ENCODE assay signal across 8 cellular contexts in the genomic region with DNA sequence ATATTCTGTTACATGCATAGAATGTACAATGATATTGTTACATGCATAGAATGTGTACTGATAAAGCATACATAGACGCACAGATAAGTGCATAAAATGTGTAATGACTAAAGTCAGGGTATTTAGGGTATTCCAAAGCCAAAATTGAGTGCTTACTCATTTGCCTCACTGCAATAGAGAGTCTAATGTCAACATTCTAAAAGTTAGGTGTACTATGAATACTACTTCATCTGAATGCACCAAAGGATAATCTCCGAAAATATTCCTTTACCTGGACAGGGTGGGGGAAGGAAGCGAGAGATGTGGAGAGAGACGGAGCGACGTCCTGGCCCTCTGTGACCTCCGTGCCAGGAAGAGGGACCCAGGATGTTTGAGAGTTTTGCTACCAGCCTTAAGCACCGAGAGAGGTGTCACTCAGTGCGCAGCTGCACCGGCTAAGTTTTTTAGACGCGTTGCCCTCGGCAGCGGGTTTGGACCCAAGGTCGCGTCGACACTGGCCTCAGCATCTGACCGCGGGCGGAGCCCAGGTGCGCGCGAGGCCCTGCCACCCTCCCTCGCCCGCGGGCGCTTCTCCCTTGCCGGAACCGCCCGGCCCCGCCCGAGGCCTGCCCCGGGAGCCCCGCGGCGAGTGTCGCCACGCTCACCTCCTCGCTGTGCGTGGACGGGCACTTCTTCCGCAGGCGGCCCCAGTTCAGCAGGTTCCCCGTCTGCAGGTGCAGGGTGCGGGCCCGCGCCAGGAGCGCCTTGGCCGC. TPM values are rescaled to one million over a fixed set of nuclear protein-coding genes. Genes with fewer than 3 reads are reported as not detected.
DNase-seq lines count a peak whose midpoint lies in the region; ATAC-seq and TF ChIP-seq lines count a peak whose summit lies in the region.

No MANE protein-coding gene starts in this region.

- no peaks in the 10 kb centered on the region for H3K27me3 Mint-ChIP-seq in activated T-cell treated with anti-CD3 and anti-CD28 coated beads, Interleukin-2, amount 50 U/mL, for 4 hours (ENCODE audit: low read depth)

- no peaks in the 10 kb centered on the region for H3K9me3 Mint-ChIP-seq in activated T-cell treated with anti-CD3 and anti-CD28 coated beads, Interleukin-2, amount 50 U/mL, for 4 hours

- H3K4me3 ChIP-seq in fibroblast of villous mesenchyme (ENCODE audit: low read depth, low read length) = peak overlapping the region; percentile 87
- H3K4me3 ChIP-seq in thoracic aorta = peak overlapping the region; percentile 87

- peaks cover 7 to 20% of the 10 kb centered on the region in 2 donors for H3K4me1 ChIP-seq in thoracic aorta (ENCODE audit: control insufficient read depth in 1 of 2, low read depth in 2 of 2)

- H3K9me3 ChIP-seq in thoracic aorta = no peaks in the 10 kb centered on the region

- peak; percentile 33 for ATAC-seq in HG02840 (IDR thresholded peaks at IDR 0.05; ENCODE audit: low FRiP score, unreplicated experiment)
- peak; percentile 49 to 56 for ATAC-seq in activated T-cell treated with anti-CD3 and anti-CD28 coated beads, Interleukin-2, amount 50 U/mL, for 4 hours
- ATAC-seq in omental fat pad (ENCODE audit: low FRiP score) = peak; percentile 34
- ATAC-seq in thoracic aorta (ENCODE audit: insufficient number of reproducible peaks, low FRiP score, low read depth) = peak; percentile 11

- DNase-seq in NCI-H748 (lab: John Stamatoyannopoulos, UW; ENCODE audit: unreplicated experiment) (peak; percentile 48), NCI-H748 treated with DMSO at 0.1 percent for 48 hours (lab: John Stamatoyannopoulos, UW) (no peak), NCI-H69 (lab: John Stamatoyannopoulos, UW) (peak; percentile 64), fibroblast of villous mesenchyme (ENCODE audit: low read depth) (no peak), omental fat pad (ENCODE audit: low spot score) (no peak), thoracic aorta (ENCODE audit: low spot score) (peak; percentile 2)
- DNase-seq in activated T-cell treated with anti-CD3 and anti-CD28 coated beads, Interleukin-2, amount 50 U/mL, for 4 hours = peak; percentile 37

- H3K4me3 Mint-ChIP-seq in activated T-cell treated with anti-CD3 and anti-CD28 coated beads, Interleukin-2, amount 50 U/mL, for 4 hours = peak overlapping the region; percentile 87

- H3K36me3 ChIP-seq in thoracic aorta = no peaks in the 10 kb centered on the region

- TF ChIP-seq CTCF in fibroblast of villous mesenchyme (IDR thresholded peaks at IDR 0.05; ENCODE audit: insufficient read depth, low read depth, low read length) (no peak), omental fat pad (IDR thresholded peaks at IDR 0.05) (no peak), thoracic aorta (IDR thresholded peaks at IDR 0.05) (no peak)

- peaks cover 4% of the 10 kb centered on the region for H3K36me3 Mint-ChIP-seq in activated T-cell treated with anti-CD3 and anti-CD28 coated beads, Interleukin-2, amount 50 U/mL, for 4 hours (ENCODE audit: insufficient read depth)

- H3K4me1 Mint-ChIP-seq in activated T-cell treated with anti-CD3 and anti-CD28 coated beads, Interleukin-2, amount 50 U/mL, for 4 hours (ENCODE audit: low read depth) = peaks cover 43% of the 10 kb centered on the region

- peak overlapping the region; percentile 80 to 89 for H3K27ac ChIP-seq in thoracic aorta

- H3K27me3 ChIP-seq in thoracic aorta (replicated peaks; ENCODE audit: insufficient read depth) = no peaks in the 10 kb centered on the region

RNA-seq across cellular contexts. Expression of gene GCLM, which starts 0.7 kb away (rescaled TPM):
- 10 to 100 TPM; 23.3 to 36.9 (median 30.3) TPM for total RNA-seq in activated T-cell treated with anti-CD3 and anti-CD28 coated beads, Interleukin-2, amount 50 U/mL, for 4 hours
- total RNA-seq in fibroblast of villous mesenchyme = 13.5 and 34.1 TPM in 2 replicates
- 10 to 100 TPM; 16.7 to 43.2 (median 27.7) TPM for total RNA-seq in omental fat pad
- total RNA-seq in thoracic aorta = 10 to 100 TPM; 12.5 to 28.4 TPM

RNA-seq across cellular contexts. Expression of gene DNTTIP2, which starts 29.6 kb away (rescaled TPM):
- total RNA-seq in activated T-cell treated with anti-CD3 and anti-CD28 coated beads, Interleukin-2, amount 50 U/mL, for 4 hours = 100 to 1,000 TPM; 135 to 143 (median 141) TPM
- total RNA-seq in fibroblast of villous mesenchyme = 25.1 and 31.5 TPM in 2 replicates
- 10 to 100 TPM; 26.4 to 63.5 (median 41.0) TPM for total RNA-seq in omental fat pad
- 10 to 100 TPM; 24.2 to 41.5 TPM for total RNA-seq in thoracic aorta

Comparison
In these comparisons a context has a peak if more than half of its experiments do, and no peak if none do; other contexts are left out.
1. DNase-seq: peak in NCI-H748 (single experiment), NCI-H69 (single experiment), activated T-cell treated with anti-CD3 and anti-CD28 coated beads, Interleukin-2, amount 50 U/mL, for 4 hours (single experiment) and thoracic aorta (single experiment); none in NCI-H748 treated with DMSO at 0.1 percent for 48 hours (single experiment), fibroblast of villous mesenchyme (single experiment) and omental fat pad (single experiment).
2. Peak in every context shown above with its lines, with median percentiles within 50 percentile points of each other: ATAC-seq.